1 cellular context compared by ENCODE assay signal in the genomic region with DNA sequence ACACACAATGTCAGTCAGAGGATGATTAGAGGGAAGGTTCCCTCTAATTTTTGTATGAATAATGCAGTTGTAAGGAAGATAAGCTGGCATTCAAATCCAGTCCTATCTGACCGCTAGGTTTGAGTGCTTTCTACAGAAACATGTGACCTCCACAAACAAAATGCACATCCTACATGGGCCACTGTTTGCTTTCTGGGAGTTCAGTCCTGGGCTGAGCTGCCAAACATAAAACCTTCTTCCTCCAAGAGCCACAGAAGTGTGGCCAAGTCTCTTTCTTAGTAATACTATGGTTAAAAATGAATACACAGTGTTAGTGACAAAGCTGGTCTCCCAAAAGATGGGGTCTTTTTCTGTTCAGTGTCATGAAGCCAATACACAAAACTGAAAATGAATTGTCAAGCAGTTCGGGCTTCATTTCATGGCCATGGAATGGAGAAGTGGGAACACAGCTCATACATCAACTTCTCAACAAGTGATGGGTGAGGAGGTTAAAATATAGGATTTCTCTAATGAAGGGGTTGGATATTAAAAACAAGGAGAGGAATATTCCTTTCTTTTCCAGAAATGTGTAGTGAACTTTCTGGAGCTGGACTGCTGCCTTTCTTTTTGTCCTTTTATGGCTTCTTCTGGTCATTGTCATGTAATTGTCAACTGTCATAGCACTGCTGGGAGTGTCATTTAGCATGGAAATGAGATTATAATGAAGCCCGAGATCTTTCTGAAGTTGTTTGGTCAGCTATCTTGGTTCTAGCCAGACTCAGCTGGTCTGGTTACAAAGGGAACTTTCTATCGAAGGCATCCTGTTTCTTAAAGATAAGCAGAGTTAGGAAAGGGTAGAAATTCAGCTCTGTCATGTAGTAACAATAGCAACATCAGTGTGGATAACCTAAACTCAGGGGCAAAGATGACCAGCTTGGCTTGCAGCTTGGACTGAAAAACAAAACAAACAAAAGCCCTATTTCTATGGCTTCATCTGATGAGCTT.
TF ChIP-seq lines count a peak whose summit lies in the region.

No MANE protein-coding gene starts in this region.

TF ChIP-seq in K562, 482 proteins besides CTCF, POLR2A, EP300 and RAD21 (continued from another document and continues in another):
- TF ChIP-seq, protein P1, sequence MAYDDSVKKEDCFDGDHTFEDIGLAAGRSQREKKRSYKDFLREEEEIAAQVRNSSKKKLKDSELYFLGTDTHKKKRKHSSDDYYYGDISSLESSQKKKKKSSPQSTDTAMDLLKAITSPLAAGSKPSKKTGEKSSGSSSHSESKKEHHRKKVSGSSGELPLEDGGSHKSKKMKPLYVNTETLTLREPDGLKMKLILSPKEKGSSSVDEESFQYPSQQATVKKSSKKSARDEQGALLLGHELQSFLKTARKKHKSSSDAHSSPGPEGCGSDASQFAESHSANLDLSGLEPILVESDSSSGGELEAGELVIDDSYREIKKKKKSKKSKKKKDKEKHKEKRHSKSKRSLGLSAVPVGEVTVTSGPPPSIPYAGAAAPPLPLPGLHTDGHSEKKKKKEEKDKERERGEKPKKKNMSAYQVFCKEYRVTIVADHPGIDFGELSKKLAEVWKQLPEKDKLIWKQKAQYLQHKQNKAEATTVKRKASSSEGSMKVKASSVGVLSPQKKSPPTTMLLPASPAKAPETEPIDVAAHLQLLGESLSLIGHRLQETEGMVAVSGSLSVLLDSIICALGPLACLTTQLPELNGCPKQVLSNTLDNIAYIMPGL (CRISPR knock-in tag; IDR thresholded peaks at IDR 0.05) = no peak
- TF ChIP-seq SMAD2 (IDR thresholded peaks at IDR 0.05; ENCODE audit: low read depth, low read length) (no peak), PHF21A (IDR thresholded peaks at IDR 0.05; ENCODE audit: borderline replicate concordance, low read depth) (no peak), MTA3 (IDR thresholded peaks at IDR 0.05; ENCODE audit: borderline replicate concordance) (no peak; the same call in 1 of the 2 replicates), SMARCA5 (IDR thresholded peaks at IDR 0.05) (no peak), ZNF12 (CRISPR knock-in tag; IDR thresholded peaks at IDR 0.05) (no peak), KLF16 (IDR thresholded peaks at IDR 0.05) (peak; percentile 92), CEBPG (CRISPR knock-in tag; IDR thresholded peaks at IDR 0.05) (no peak), CEBPG (tag; conservative IDR thresholded peaks at IDR 0.05 in 1 of 2, IDR thresholded peaks at IDR 0.05 in 1 of 2) (peak in 1 of 2 experiments; percentile 69; a peak in 1 of 4 replicates), EWSR1 (IDR thresholded peaks at IDR 0.05; ENCODE audit: borderline replicate concordance, low read depth, partially characterized antibody) (no peak), PHF20 (IDR thresholded peaks at IDR 0.05; ENCODE audit: partially characterized antibody) (no peak), RBM22 (IDR thresholded peaks at IDR 0.05; ENCODE audit: low read depth, low read length, poor library complexity, severe bottlenecking) (no peak), ILK (tag; IDR thresholded peaks at IDR 0.05; ENCODE audit: borderline replicate concordance, low read depth) (no peak), ETV1 (tag; conservative IDR thresholded peaks at IDR 0.05; ENCODE audit: low read depth) (peak; percentile 73), ADNP (tag; IDR thresholded peaks at IDR 0.05) (no peak), KHSRP (IDR thresholded peaks at IDR 0.05) (no peak), RFX1 (IDR thresholded peaks at IDR 0.05) (peak; percentile 79), TAL1 (IDR thresholded peaks at IDR 0.05) (peak; percentile 94), ESRRB (CRISPR knock-in tag; IDR thresholded peaks at IDR 0.05; ENCODE audit: borderline replicate concordance) (no peak), CREB1 (IDR thresholded peaks at IDR 0.05) (0 out of 2 replicates have a peak, but pooled peaks have one; percentile 32), CREB1 (CRISPR knock-in tag; IDR thresholded peaks at IDR 0.05) (no peak), ZFX (CRISPR knock-in tag; IDR thresholded peaks at IDR 0.05) (no peak), BRCA1 (IDR thresholded peaks at IDR 0.05) (no peak), BRCA1 (CRISPR knock-in tag; IDR thresholded peaks at IDR 0.05) (no peak), CXXC5 (CRISPR knock-in tag; IDR thresholded peaks at IDR 0.05) (peak; percentile 41; the same call in 1 of the 2 replicates), KAT8 (IDR thresholded peaks at IDR 0.05; ENCODE audit: low read depth) (no peak), NCOA1 (IDR thresholded peaks at IDR 0.05; ENCODE audit: low read depth) (peak; percentile 87; the same call in 1 of the 2 replicates), FOXK1 (CRISPR knock-in tag; IDR thresholded peaks at IDR 0.05; ENCODE audit: borderline replicate concordance) (no peak), ZNF134 (CRISPR knock-in tag; conservative IDR thresholded peaks at IDR 0.05) (no peak), TBL1XR1 (IDR thresholded peaks at IDR 0.05; ENCODE audit: low read length in 2 of 2) (0 out of 4 replicates have a peak, but pooled peaks of 1 of the 2 experiments have one; percentile 71), POLR2B (IDR thresholded peaks at IDR 0.05; ENCODE audit: low read depth, partially characterized antibody) (no peak), BDP1 (IDR thresholded peaks at IDR 0.05; ENCODE audit: insufficient read depth, insufficient read length) (no peak), FOXM1 (IDR thresholded peaks at IDR 0.05; ENCODE audit: low read depth) (peak; percentile 85), FOXM1 (CRISPR knock-in tag; IDR thresholded peaks at IDR 0.05; ENCODE audit: low read depth) (no peak), YY1 (IDR thresholded peaks at IDR 0.05; ENCODE audit: borderline replicate concordance in 1 of 3, control insufficient read depth in 1 of 3, extremely low read depth in 1 of 3, insufficient read depth in 3 of 3, insufficient read length in 1 of 3, insufficient replicate concordance in 2 of 3, low read depth in 1 of 3, low read length in 2 of 3) (no peak)
- TF ChIP-seq, protein P2, sequence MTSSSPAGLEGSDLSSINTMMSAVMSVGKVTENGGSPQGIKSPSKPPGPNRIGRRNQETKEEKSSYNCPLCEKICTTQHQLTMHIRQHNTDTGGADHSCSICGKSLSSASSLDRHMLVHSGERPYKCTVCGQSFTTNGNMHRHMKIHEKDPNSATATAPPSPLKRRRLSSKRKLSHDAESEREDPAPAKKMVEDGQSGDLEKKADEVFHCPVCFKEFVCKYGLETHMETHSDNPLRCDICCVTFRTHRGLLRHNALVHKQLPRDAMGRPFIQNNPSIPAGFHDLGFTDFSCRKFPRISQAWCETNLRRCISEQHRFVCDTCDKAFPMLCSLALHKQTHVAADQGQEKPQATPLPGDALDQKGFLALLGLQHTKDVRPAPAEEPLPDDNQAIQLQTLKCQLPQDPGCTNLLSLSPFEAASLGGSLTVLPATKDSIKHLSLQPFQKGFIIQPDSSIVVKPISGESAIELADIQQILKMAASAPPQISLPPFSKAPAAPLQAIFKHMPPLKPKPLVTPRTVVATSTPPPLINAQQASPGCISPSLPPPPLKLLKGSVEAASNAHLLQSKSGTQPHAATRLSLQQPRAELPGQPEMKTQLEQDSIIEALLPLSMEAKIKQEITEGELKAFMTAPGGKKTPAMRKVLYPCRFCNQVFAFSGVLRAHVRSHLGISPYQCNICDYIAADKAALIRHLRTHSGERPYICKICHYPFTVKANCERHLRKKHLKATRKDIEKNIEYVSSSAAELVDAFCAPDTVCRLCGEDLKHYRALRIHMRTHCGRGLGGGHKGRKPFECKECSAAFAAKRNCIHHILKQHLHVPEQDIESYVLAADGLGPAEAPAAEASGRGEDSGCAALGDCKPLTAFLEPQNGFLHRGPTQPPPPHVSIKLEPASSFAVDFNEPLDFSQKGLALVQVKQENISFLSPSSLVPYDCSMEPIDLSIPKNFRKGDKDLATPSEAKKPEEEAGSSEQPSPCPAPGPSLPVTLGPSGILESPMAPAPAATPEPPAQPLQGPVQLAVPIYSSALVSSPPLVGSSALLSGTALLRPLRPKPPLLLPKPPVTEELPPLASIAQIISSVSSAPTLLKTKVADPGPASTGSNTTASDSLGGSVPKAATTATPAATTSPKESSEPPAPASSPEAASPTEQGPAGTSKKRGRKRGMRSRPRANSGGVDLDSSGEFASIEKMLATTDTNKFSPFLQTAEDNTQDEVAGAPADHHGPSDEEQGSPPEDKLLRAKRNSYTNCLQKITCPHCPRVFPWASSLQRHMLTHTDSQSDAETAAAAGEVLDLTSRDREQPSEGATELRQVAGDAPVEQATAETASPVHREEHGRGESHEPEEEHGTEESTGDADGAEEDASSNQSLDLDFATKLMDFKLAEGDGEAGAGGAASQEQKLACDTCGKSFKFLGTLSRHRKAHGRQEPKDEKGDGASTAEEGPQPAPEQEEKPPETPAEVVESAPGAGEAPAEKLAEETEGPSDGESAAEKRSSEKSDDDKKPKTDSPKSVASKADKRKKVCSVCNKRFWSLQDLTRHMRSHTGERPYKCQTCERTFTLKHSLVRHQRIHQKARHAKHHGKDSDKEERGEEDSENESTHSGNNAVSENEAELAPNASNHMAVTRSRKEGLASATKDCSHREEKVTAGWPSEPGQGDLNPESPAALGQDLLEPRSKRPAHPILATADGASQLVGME (CRISPR knock-in tag; IDR thresholded peaks at IDR 0.05) = no peak
- TF ChIP-seq, protein P3, sequence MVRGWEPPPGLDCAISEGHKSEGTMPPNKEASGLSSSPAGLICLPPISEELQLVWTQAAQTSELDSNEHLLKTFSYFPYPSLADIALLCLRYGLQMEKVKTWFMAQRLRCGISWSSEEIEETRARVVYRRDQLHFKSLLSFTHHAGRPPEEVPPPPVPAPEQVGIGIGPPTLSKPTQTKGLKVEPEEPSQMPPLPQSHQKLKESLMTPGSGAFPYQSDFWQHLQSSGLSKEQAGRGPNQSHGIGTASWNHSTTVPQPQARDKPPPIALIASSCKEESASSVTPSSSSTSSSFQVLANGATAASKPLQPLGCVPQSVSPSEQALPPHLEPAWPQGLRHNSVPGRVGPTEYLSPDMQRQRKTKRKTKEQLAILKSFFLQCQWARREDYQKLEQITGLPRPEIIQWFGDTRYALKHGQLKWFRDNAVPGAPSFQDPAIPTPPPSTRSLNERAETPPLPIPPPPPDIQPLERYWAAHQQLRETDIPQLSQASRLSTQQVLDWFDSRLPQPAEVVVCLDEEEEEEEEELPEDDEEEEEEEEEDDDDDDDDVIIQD (CRISPR knock-in tag; IDR thresholded peaks at IDR 0.05) = no peak
- TF ChIP-seq, protein P4, sequence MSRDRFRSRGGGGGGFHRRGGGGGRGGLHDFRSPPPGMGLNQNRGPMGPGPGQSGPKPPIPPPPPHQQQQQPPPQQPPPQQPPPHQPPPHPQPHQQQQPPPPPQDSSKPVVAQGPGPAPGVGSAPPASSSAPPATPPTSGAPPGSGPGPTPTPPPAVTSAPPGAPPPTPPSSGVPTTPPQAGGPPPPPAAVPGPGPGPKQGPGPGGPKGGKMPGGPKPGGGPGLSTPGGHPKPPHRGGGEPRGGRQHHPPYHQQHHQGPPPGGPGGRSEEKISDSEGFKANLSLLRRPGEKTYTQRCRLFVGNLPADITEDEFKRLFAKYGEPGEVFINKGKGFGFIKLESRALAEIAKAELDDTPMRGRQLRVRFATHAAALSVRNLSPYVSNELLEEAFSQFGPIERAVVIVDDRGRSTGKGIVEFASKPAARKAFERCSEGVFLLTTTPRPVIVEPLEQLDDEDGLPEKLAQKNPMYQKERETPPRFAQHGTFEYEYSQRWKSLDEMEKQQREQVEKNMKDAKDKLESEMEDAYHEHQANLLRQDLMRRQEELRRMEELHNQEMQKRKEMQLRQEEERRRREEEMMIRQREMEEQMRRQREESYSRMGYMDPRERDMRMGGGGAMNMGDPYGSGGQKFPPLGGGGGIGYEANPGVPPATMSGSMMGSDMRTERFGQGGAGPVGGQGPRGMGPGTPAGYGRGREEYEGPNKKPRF (IDR thresholded peaks at IDR 0.05; ENCODE audit: low read depth, low read length) = no peak
- TF ChIP-seq, protein P5, sequence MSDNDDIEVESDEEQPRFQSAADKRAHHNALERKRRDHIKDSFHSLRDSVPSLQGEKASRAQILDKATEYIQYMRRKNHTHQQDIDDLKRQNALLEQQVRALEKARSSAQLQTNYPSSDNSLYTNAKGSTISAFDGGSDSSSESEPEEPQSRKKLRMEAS (CRISPR knock-in tag; IDR thresholded peaks at IDR 0.05) = no peak
- TF ChIP-seq, protein P6, sequence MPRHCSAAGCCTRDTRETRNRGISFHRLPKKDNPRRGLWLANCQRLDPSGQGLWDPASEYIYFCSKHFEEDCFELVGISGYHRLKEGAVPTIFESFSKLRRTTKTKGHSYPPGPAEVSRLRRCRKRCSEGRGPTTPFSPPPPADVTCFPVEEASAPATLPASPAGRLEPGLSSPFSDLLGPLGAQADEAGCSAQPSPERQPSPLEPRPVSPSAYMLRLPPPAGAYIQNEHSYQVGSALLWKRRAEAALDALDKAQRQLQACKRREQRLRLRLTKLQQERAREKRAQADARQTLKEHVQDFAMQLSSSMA (CRISPR knock-in tag; IDR thresholded peaks at IDR 0.05) = no peak
- TF ChIP-seq, protein P7, sequence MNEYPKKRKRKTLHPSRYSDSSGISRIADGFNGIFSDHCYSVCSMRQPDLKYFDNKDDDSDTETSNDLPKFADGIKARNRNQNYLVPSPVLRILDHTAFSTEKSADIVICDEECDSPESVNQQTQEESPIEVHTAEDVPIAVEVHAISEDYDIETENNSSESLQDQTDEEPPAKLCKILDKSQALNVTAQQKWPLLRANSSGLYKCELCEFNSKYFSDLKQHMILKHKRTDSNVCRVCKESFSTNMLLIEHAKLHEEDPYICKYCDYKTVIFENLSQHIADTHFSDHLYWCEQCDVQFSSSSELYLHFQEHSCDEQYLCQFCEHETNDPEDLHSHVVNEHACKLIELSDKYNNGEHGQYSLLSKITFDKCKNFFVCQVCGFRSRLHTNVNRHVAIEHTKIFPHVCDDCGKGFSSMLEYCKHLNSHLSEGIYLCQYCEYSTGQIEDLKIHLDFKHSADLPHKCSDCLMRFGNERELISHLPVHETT (CRISPR knock-in tag; conservative IDR thresholded peaks at IDR 0.05 in 1 of 2, IDR thresholded peaks at IDR 0.05 in 1 of 2) = peak in 1 of 2 experiments; percentile 87; a peak in 2 of 4 replicates
- TF ChIP-seq, protein P8, sequence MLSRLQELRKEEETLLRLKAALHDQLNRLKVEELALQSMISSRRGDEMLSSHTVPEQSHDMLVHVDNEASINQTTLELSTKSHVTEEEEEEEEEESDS (CRISPR knock-in tag; IDR thresholded peaks at IDR 0.05) = no peak
- TF ChIP-seq, protein P9, sequence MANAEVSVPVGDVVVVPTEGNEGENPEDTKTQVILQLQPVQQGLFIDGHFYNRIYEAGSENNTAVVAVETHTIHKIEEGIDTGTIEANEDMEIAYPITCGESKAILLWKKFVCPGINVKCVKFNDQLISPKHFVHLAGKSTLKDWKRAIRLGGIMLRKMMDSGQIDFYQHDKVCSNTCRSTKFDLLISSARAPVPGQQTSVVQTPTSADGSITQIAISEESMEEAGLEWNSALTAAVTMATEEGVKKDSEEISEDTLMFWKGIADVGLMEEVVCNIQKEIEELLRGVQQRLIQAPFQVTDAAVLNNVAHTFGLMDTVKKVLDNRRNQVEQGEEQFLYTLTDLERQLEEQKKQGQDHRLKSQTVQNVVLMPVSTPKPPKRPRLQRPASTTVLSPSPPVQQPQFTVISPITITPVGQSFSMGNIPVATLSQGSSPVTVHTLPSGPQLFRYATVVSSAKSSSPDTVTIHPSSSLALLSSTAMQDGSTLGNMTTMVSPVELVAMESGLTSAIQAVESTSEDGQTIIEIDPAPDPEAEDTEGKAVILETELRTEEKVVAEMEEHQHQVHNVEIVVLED (CRISPR knock-in tag; IDR thresholded peaks at IDR 0.05) = no peak
- TF ChIP-seq, protein P10, sequence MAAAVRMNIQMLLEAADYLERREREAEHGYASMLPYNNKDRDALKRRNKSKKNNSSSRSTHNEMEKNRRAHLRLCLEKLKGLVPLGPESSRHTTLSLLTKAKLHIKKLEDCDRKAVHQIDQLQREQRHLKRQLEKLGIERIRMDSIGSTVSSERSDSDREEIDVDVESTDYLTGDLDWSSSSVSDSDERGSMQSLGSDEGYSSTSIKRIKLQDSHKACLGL (CRISPR knock-in tag; IDR thresholded peaks at IDR 0.05; ENCODE audit: borderline replicate concordance, poor library complexity, severe bottlenecking) = no peak
